In genomic region chr12:31868980-31869379, GRCh38 we compare ENCODE assay signal across 9 cellular contexts.
DNase-seq lines count a peak whose midpoint lies in the region; ATAC-seq and TF ChIP-seq lines count a peak whose summit lies in the region.
"Had no signal": no experiment of that assay in that cellular context is flagged by ENCODE, and none has a peak within 500 bp of the region (broad histone marks: within the 10 kb centered on the region; RNA-seq: fewer than 3 reads in every experiment).

No MANE protein-coding gene starts in this region.

- peaks cover 0 to 3% of the 10 kb centered on the region in 2 donors for H3K9me3 ChIP-seq in left lung
- no peaks in the 10 kb centered on the region for H3K9me3 ChIP-seq in psoas muscle
- H3K9me3 ChIP-seq: esophagus muscularis mucosa had no signal

- no peaks in the 10 kb centered on the region for H3K27me3 ChIP-seq in left lung
- H3K27me3 ChIP-seq in psoas muscle (ENCODE audit: insufficient read depth in 3 of 3, low read length in 2 of 3) = no peaks in the 10 kb centered on the region
- H3K27me3 ChIP-seq: esophagus muscularis mucosa had no signal

- intact Hi-C loops in left lung (cut with DNase I) = no loop called here
- intact Hi-C loops in psoas muscle (cut with DNase I) = no loop called here

- DNase-seq in DMS79 (lab: John Stamatoyannopoulos, UW) = peak; percentile 10
- DNase-seq in NCI-H1092 (lab: John Stamatoyannopoulos, UW) = peak; percentile 2
- peak; percentile 79 for DNase-seq in amniotic epithelial cell (ENCODE audit: low read depth)
- no peak for DNase-seq in left lung
- DNase-seq in activated CD4-positive, alpha-beta T cell treated with anti-CD3 and anti-CD28 coated beads for 1 hour = no peak
- no peak for DNase-seq in T-helper 1 cell
- DNase-seq in psoas muscle = no peak

- WGBS in psoas muscle, 3 donors = 13 to 24% (median 16%) methylated on average over 2 of the region's 2 CpGs

- no peaks in the 10 kb centered on the region for H3K36me3 ChIP-seq in left lung
- no peaks in the 10 kb centered on the region for H3K36me3 ChIP-seq in psoas muscle (ENCODE audit: insufficient read depth in 1 of 2, low read depth in 1 of 2)
- H3K36me3 ChIP-seq: esophagus muscularis mucosa had no signal

- H3K4me3 ChIP-seq in left lung = no peak overlapping the region
- H3K4me3 ChIP-seq in psoas muscle = no peak overlapping the region
- H3K4me3 ChIP-seq: esophagus muscularis mucosa had no signal

- no peak overlapping the region for H3K27ac ChIP-seq in left lung
- no peak overlapping the region for H3K27ac ChIP-seq in psoas muscle
- H3K27ac ChIP-seq: esophagus muscularis mucosa had no signal

- TF ChIP-seq CTCF in left lung (IDR thresholded peaks at IDR 0.05) (no peak), psoas muscle (IDR thresholded peaks at IDR 0.05) (no peak)

- H3K4me1 ChIP-seq in left lung (peaks cover 0 to 5% of the 10 kb centered on the region in 2 donors), psoas muscle (no peaks in the 10 kb centered on the region)

- ATAC-seq in left lung (peak; percentile 24), GM21528 (IDR thresholded peaks at IDR 0.05; ENCODE audit: low FRiP score, unreplicated experiment) (no peak), psoas muscle (no peak)

Comparison
In these comparisons a context has a peak if more than half of its experiments do, and no peak if none do; other contexts are left out.
1. DNase-seq: peak in DMS79 (single experiment), NCI-H1092 (single experiment) and amniotic epithelial cell (single experiment); none in left lung (0 of 2), activated CD4-positive, alpha-beta T cell treated with anti-CD3 and anti-CD28 coated beads for 1 hour (single experiment), T-helper 1 cell (0 of 5) and psoas muscle (0 of 2).